Comparison of ENCODE assay signal across 25 cellular contexts in genomic region chr2:202251494-202251893, GRCh38.
"Had no signal": no experiment of that assay in that cellular context is flagged by ENCODE, and none has a peak within 500 bp of the region (broad histone marks: within the 10 kb centered on the region; RNA-seq: fewer than 3 reads in every experiment).

No MANE protein-coding gene starts in this region.

- FAIRE-seq: kidney, small intestine had no signal

- H3K27ac ChIP-seq: breast epithelium, colonic mucosa, dorsolateral prefrontal cortex, gastroesophageal sphincter, neural progenitor cell, thoracic aorta, uterus had no signal

- H3K36me3 ChIP-seq: breast epithelium, colonic mucosa, gastroesophageal sphincter, neural progenitor cell, thoracic aorta, uterus had no signal

- ATAC-seq: activated CD8-positive, alpha-beta memory T cell treated with anti-CD3 and anti-CD28 coated beads, Interleukin-2, amount 10 ng/mL, durations not matched to agents 7 days and 5 days; activated CD8-positive, alpha-beta T cell treated with anti-CD3 and anti-CD28 coated beads for 36 hours; activated naive CD8-positive, alpha-beta T cell treated with anti-CD3 and anti-CD28 coated beads, Interleukin-2, amount 50 U/mL, for 24 hours; gastroesophageal sphincter; natural killer cell; sciatic nerve; stimulated activated effector memory CD8-positive, alpha-beta T cell treated with anti-CD3 and anti-CD28 coated beads, Interleukin-12 subunit alpha, Interleukin-12 subunit beta, amount 100 ng/mL, for 72 hours had no signal

- H3K4me3 ChIP-seq: breast epithelium, colonic mucosa, dorsolateral prefrontal cortex, gastroesophageal sphincter, lung, neural progenitor cell, thoracic aorta, uterus had no signal

- DNase-seq: activated B cell treated with CpG ODN at 0.5 μM for 24 hours; activated CD4-positive, alpha-beta T cell treated with anti-CD3 and anti-CD28 coated beads, Interleukin-2, amount 50 U/mL, for 1 hour; activated CD8-positive, alpha-beta memory T cell treated with anti-CD3 and anti-CD28 coated beads, Interleukin-2, amount 10 ng/mL, durations not matched to agents 7 days and 5 days; activated CD8-positive, alpha-beta T cell treated with anti-CD3 and anti-CD28 coated beads for 36 hours; activated naive CD8-positive, alpha-beta T cell treated with anti-CD3 and anti-CD28 coated beads, Interleukin-2, amount 50 U/mL, for 24 hours; activated T-cell treated with anti-CD3 and anti-CD28 coated beads, Interleukin-2, amount 50 U/mL, for 48 hours; colonic mucosa; dorsolateral prefrontal cortex; effector memory CD4-positive, alpha-beta T cell; erythroblast; hippocampal formation; kidney; mesendoderm; natural killer cell; small intestine; stimulated activated CD4-positive, alpha-beta T cell treated with anti-CD3 and anti-CD28 coated beads, Interleukin-4, amount 100 ng/mL, for 24 hours; T-helper 1 cell; uterus had no signal

- H3K9ac ChIP-seq: neural progenitor cell had no signal

- H3K27me3 ChIP-seq: breast epithelium, colonic mucosa, dorsolateral prefrontal cortex, neural progenitor cell, uterus had no signal

- H3K9me3 ChIP-seq: breast epithelium, colonic mucosa, gastroesophageal sphincter, thoracic aorta, uterus had no signal

- H3K4me1 ChIP-seq: breast epithelium, colonic mucosa, gastroesophageal sphincter, neural progenitor cell, uterus had no signal
